23 cellular contexts compared by ENCODE assay signal in genomic region chr18:37341016-37341415, GRCh38.
DNase-seq lines count a peak whose midpoint lies in the region; ATAC-seq, FAIRE-seq and TF ChIP-seq lines count a peak whose summit lies in the region.
"Had no signal": no experiment of that assay in that cellular context is flagged by ENCODE, and none has a peak within 500 bp of the region (broad histone marks: within the 10 kb centered on the region; RNA-seq: fewer than 3 reads in every experiment).

No MANE protein-coding gene starts in this region.

- intact Hi-C loops in natural killer cell (cut with micrococcal nuclease) = no loop called here

- no peaks in the 10 kb centered on the region for H4K20me1 ChIP-seq in osteoblast (ENCODE audit: insufficient read depth, low read length)

- H3K27ac ChIP-seq in osteoblast (ENCODE audit: low read depth, low read length) = no peak overlapping the region
- H3K27ac ChIP-seq: SJSA1 had no signal

- DNase-seq in NCI-H748 (lab: John Stamatoyannopoulos, UW; ENCODE audit: unreplicated experiment) (peak; percentile 30), NCI-H748 treated with DMSO at 0.1 percent for 48 hours (lab: John Stamatoyannopoulos, UW) (no peak), D721Med (ENCODE audit: insufficient read length, low spot score) (no peak), NCI-H146 (lab: John Stamatoyannopoulos, UW) (peak; percentile 78), osteoblast (ENCODE audit: insufficient read length, low spot score, missing footprints) (peak; percentile 57), natural killer cell (no peak), WTC11 (ENCODE audit: low spot score) (no peak), cerebellar cortex (ENCODE audit: low spot score) (no peak)
- DNase-seq: 8988T; Caco-2; CD4-positive, alpha-beta T cell; DMS153; Karpas-422; NCI-H187 treated with DMSO at 0.1 percent for 48 hours; NCI-H2107; NCI-H510A treated with DMSO at 0.1 percent for 48 hours; OCI-M1; T-helper 1 cell had no signal

- no peaks in the 10 kb centered on the region for H3K4me1 Mint-ChIP-seq in natural killer cell
- peaks cover 17% of the 10 kb centered on the region for H3K4me1 Mint-ChIP-seq in WTC11

- H3K36me3 ChIP-seq in osteoblast (ENCODE audit: insufficient read depth, low read length) = no peaks in the 10 kb centered on the region
- H3K36me3 ChIP-seq: SJSA1 had no signal

- peaks cover 0 to 9% of the 10 kb centered on the region in 2 donors for H3K27me3 Mint-ChIP-seq in natural killer cell (ENCODE audit: low read depth in 2 of 2)
- peaks cover 16% of the 10 kb centered on the region for H3K27me3 Mint-ChIP-seq in WTC11 (ENCODE audit: low read depth)

- no peaks in the 10 kb centered on the region for H3K9me3 ChIP-seq in osteoblast (ENCODE audit: low read depth, low read length)
- H3K9me3 ChIP-seq: Caco-2, SJSA1 had no signal

- CTCF ChIA-PET in WTC11 (lab: Charles Lee) = interaction anchor here (1.2 to 1.4 kb wide), 2 partner anchors 19 to 197 kb away, joined by 4 to 5 read pairs; no protein-coding TSS in a partner anchor

- POLR2A ChIA-PET in WTC11 (lab: Charles Lee) = no interaction called here

- peak; percentile 11 for FAIRE-seq in D721Med (lab: Jason Lieb, UNC)
- FAIRE-seq: G401.6, GM18507, H54, RCC 7860 had no signal

- no peaks in the 10 kb centered on the region for H3K4me1 ChIP-seq in osteoblast (ENCODE audit: insufficient read depth, low read length)
- H3K4me1 ChIP-seq: Caco-2, SJSA1 had no signal

- no peak for TF ChIP-seq CTCF in D721Med (IDR thresholded peaks at IDR 0.05; ENCODE audit: insufficient read depth, missing control alignments)
- no peak for TF ChIP-seq CTCF in osteoblast (IDR thresholded peaks at IDR 0.05; ENCODE audit: extremely low read depth, low read depth, low read length)
- no peak for TF ChIP-seq CTCF in natural killer cell (IDR thresholded peaks at IDR 0.05)
- no peak for TF ChIP-seq CTCF in WTC11 (IDR thresholded peaks at IDR 0.05)

- peaks cover 8% of the 10 kb centered on the region for H3K27me3 ChIP-seq in osteoblast (ENCODE audit: insufficient read depth, low read length)
- H3K27me3 ChIP-seq: SJSA1 had no signal

- H3K36me3 Mint-ChIP-seq in natural killer cell (no peaks in the 10 kb centered on the region), WTC11 (no peaks in the 10 kb centered on the region)

- no peaks in the 10 kb centered on the region for H3K79me2 ChIP-seq in osteoblast (ENCODE audit: insufficient read depth, low read length)

- H3K27ac Mint-ChIP-seq in natural killer cell (no peak overlapping the region), WTC11 (no peak overlapping the region)
- H3K27ac Mint-ChIP-seq: CD4-positive, alpha-beta T cell had no signal

- H3K4me3 Mint-ChIP-seq in natural killer cell (no peak overlapping the region), WTC11 (no peak overlapping the region)
- H3K4me3 Mint-ChIP-seq: CD4-positive, alpha-beta T cell had no signal

- H3K9me3 Mint-ChIP-seq in natural killer cell (no peaks in the 10 kb centered on the region), WTC11 (no peaks in the 10 kb centered on the region)
- H3K9me3 Mint-ChIP-seq: CD4-positive, alpha-beta T cell had no signal

- no peak overlapping the region for H2AFZ ChIP-seq in osteoblast (ENCODE audit: low read length)

- no peak overlapping the region for H3K4me2 ChIP-seq in osteoblast (ENCODE audit: insufficient read depth, low read length)

- ATAC-seq in natural killer cell = no peak
- no peak for ATAC-seq in WTC11

- no peak overlapping the region for H3K4me3 ChIP-seq in osteoblast (ENCODE audit: insufficient read depth, low read length)
- H3K4me3 ChIP-seq: SJSA1 had no signal

TF ChIP-seq in WTC11, 78 proteins besides CTCF, POLR2A, EP300 and RAD21:
- TF ChIP-seq MXD4 (CRISPR knock-in tag; IDR thresholded peaks at IDR 0.05; ENCODE audit: borderline replicate concordance) (no peak), HMGA2 (CRISPR knock-in tag; IDR thresholded peaks at IDR 0.05) (no peak), NFATC4 (CRISPR knock-in tag; IDR thresholded peaks at IDR 0.05) (no peak), ETV6 (CRISPR knock-in tag; IDR thresholded peaks at IDR 0.05) (no peak), ZNF671 (CRISPR knock-in tag; IDR thresholded peaks at IDR 0.05) (no peak), EMX1 (CRISPR knock-in tag; IDR thresholded peaks at IDR 0.05) (no peak), NR2C2 (CRISPR knock-in tag; IDR thresholded peaks at IDR 0.05) (no peak), ATF3 (CRISPR knock-in tag; conservative IDR thresholded peaks at IDR 0.05) (no peak), ZMAT4 (CRISPR knock-in tag; IDR thresholded peaks at IDR 0.05) (no peak), ZNF532 (CRISPR knock-in tag; IDR thresholded peaks at IDR 0.05; ENCODE audit: borderline replicate concordance) (no peak), NR1H2 (CRISPR knock-in tag; IDR thresholded peaks at IDR 0.05) (no peak), RORB (CRISPR knock-in tag; IDR thresholded peaks at IDR 0.05) (no peak), USF2 (CRISPR knock-in tag; IDR thresholded peaks at IDR 0.05) (no peak), CBFB (CRISPR knock-in tag; IDR thresholded peaks at IDR 0.05; ENCODE audit: low read depth) (no peak), E2F5 (CRISPR knock-in tag; IDR thresholded peaks at IDR 0.05) (no peak)
- TF ChIP-seq, protein P1, sequence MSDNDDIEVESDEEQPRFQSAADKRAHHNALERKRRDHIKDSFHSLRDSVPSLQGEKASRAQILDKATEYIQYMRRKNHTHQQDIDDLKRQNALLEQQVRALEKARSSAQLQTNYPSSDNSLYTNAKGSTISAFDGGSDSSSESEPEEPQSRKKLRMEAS (CRISPR knock-in tag; IDR thresholded peaks at IDR 0.05) = no peak

Comparison
In these comparisons a context has a peak if more than half of its experiments do, and no peak if none do; other contexts are left out.
1. DNase-seq: peak in NCI-H748 (single experiment), NCI-H146 (single experiment) and osteoblast (single experiment); none in NCI-H748 treated with DMSO at 0.1 percent for 48 hours (single experiment), D721Med (single experiment), natural killer cell (single experiment), WTC11 (single experiment) and cerebellar cortex (single experiment).